Comparison of ENCODE assay signal across 10 cellular contexts in genomic region chr3:194730369-194730768, GRCh38. TPM values are rescaled to one million over a fixed set of nuclear protein-coding genes. Genes with fewer than 3 reads are reported as not detected.
A peak's percentile ranks its signal among the peaks of the same experiment; 100 is the strongest.
DNase-seq lines count a peak whose midpoint lies in the region; ATAC-seq and TF ChIP-seq lines count a peak whose summit lies in the region.
"Had no signal": no experiment of that assay in that cellular context is flagged by ENCODE, and none has a peak within 500 bp of the region (broad histone marks: within the 10 kb centered on the region; RNA-seq: fewer than 3 reads in every experiment).

No MANE protein-coding gene starts in this region.

- no peaks in the 10 kb centered on the region for H3K36me3 Mint-ChIP-seq in activated T-helper 17 cell treated with anti-CD3 and anti-CD28 coated beads, Interleukin-2, amount 50 U/mL, for 72 hours (ENCODE audit: low read depth)

- no peaks in the 10 kb centered on the region for H3K4me1 Mint-ChIP-seq in activated T-helper 17 cell treated with anti-CD3 and anti-CD28 coated beads, Interleukin-2, amount 50 U/mL, for 72 hours

- 71% methylated on average over 10 of the region's 10 CpGs for WGBS in esophagus muscularis mucosa

- ATAC-seq in left cardiac atrium, result peak; percentile 47 to 60
- ATAC-seq in esophagus mucosa, result peak; percentile 95
- no peak for ATAC-seq in GM18861 (IDR thresholded peaks at IDR 0.05; ENCODE audit: unreplicated experiment)
- no peak for ATAC-seq in activated T-helper 17 cell treated with anti-CD3 and anti-CD28 coated beads, Interleukin-2, amount 50 U/mL, for 72 hours (replicated peaks)

- no peak for TF ChIP-seq POLR2A in esophagus muscularis mucosa (IDR thresholded peaks at IDR 0.05; ENCODE audit: low read depth)

- H3K4me3 ChIP-seq in left ventricle myocardium inferior, result no peak overlapping the region
- no peak overlapping the region for H3K4me3 ChIP-seq in esophagus muscularis mucosa

- no peak overlapping the region for H3K27ac Mint-ChIP-seq in activated T-helper 17 cell treated with anti-CD3 and anti-CD28 coated beads, Interleukin-2, amount 50 U/mL, for 72 hours
- H3K27ac Mint-ChIP-seq: activated B cell treated with CpG ODN at 0.5 μM for 24 hours; activated naive CD8-positive, alpha-beta T cell had no signal

- no peak for DNase-seq in left cardiac atrium
- DNase-seq in left ventricle myocardium inferior, result no peak
- DNase-seq in NCI-H748 treated with DMSO at 0.1 percent for 48 hours (lab: John Stamatoyannopoulos, UW), result peak; percentile 87
- DNase-seq in esophagus muscularis mucosa (ENCODE audit: extremely low spot score), result no peak
- no peak for DNase-seq in MV-4-11 (lab: John Stamatoyannopoulos, UW)
- DNase-seq: activated B cell treated with CpG ODN at 0.5 μM for 24 hours had no signal

- no peaks in the 10 kb centered on the region for H3K9me3 Mint-ChIP-seq in activated T-helper 17 cell treated with anti-CD3 and anti-CD28 coated beads, Interleukin-2, amount 50 U/mL, for 72 hours

- TF ChIP-seq CTCF in left ventricle myocardium inferior (IDR thresholded peaks at IDR 0.05; ENCODE audit: borderline replicate concordance) (no peak), esophagus muscularis mucosa (IDR thresholded peaks at IDR 0.05) (no peak)

- H3K4me3 Mint-ChIP-seq in activated T-helper 17 cell treated with anti-CD3 and anti-CD28 coated beads, Interleukin-2, amount 50 U/mL, for 72 hours, result no peak overlapping the region
- H3K4me3 Mint-ChIP-seq: activated B cell treated with CpG ODN at 0.5 μM for 24 hours; activated naive CD8-positive, alpha-beta T cell had no signal

- intact Hi-C loops in left cardiac atrium (cut with DNase I) (no loop called here), left ventricle myocardium inferior (cut with micrococcal nuclease) (no loop called here), esophagus muscularis mucosa (cut with DNase I) (no loop called here)

- H3K27ac ChIP-seq in left ventricle myocardium inferior (replicated peaks) (no peak overlapping the region), esophagus muscularis mucosa (replicated peaks in 1 of 4) (no peak overlapping the region)

- H3K27me3 ChIP-seq in left ventricle myocardium inferior (ENCODE audit: low read depth) (no peaks in the 10 kb centered on the region), esophagus muscularis mucosa (peaks cover 0 to 18% (median 0%) of the 10 kb centered on the region in 4 donors)

- peaks cover 11% of the 10 kb centered on the region for H3K9me3 ChIP-seq in left ventricle myocardium inferior (replicated peaks)
- H3K9me3 ChIP-seq in esophagus muscularis mucosa, result peaks cover 0 to 9% (median 3%) of the 10 kb centered on the region in 4 donors

- peaks cover 3% of the 10 kb centered on the region for H3K36me3 ChIP-seq in left ventricle myocardium inferior
- H3K36me3 ChIP-seq in esophagus muscularis mucosa, result no peaks in the 10 kb centered on the region

- peaks cover 19% of the 10 kb centered on the region for H3K27me3 Mint-ChIP-seq in activated T-helper 17 cell treated with anti-CD3 and anti-CD28 coated beads, Interleukin-2, amount 50 U/mL, for 72 hours

- no peak for TF ChIP-seq EP300 in esophagus muscularis mucosa (IDR thresholded peaks at IDR 0.05)

- no peaks in the 10 kb centered on the region for H3K4me1 ChIP-seq in left ventricle myocardium inferior
- H3K4me1 ChIP-seq in esophagus muscularis mucosa, result no peaks in the 10 kb centered on the region

RNA-seq across cellular contexts. Expression of gene FAM43A, which starts 44.7 kb away (rescaled TPM):
- 10 to 100 TPM; 10.4 to 15.4 TPM for total RNA-seq in left cardiac atrium
- 18.0 TPM for total RNA-seq in left ventricle myocardium inferior
- 23.4 TPM for total RNA-seq in esophagus mucosa
- total RNA-seq in esophagus muscularis mucosa, result 10 to 100 TPM; 24.5 to 42.8 (median 32.5) TPM
- 10 to 100 TPM in 1 of 2 donors, 1 to 10 TPM in 1; 7.1 to 32.6 TPM for total RNA-seq in activated T-helper 17 cell treated with anti-CD3 and anti-CD28 coated beads, Interleukin-2, amount 50 U/mL, for 72 hours

RNA-seq across cellular contexts. Expression of gene LSG1, which starts 58.4 kb away (rescaled TPM):
- 10 to 100 TPM; 19.9 to 22.8 TPM for total RNA-seq in left cardiac atrium
- 23.4 TPM for total RNA-seq in left ventricle myocardium inferior
- total RNA-seq in esophagus mucosa, result 21.6 TPM
- 10 to 100 TPM; 19.9 to 35.0 (median 32.6) TPM for total RNA-seq in esophagus muscularis mucosa
- 10 to 100 TPM; 37.9 to 46.9 TPM for total RNA-seq in activated T-helper 17 cell treated with anti-CD3 and anti-CD28 coated beads, Interleukin-2, amount 50 U/mL, for 72 hours

Comparison
In these comparisons a context has a peak if more than half of its experiments do, and no peak if none do; other contexts are left out.
1. ATAC-seq: peak in left cardiac atrium (2 of 2) and esophagus mucosa (single experiment); none in GM18861 (single experiment) and activated T-helper 17 cell treated with anti-CD3 and anti-CD28 coated beads, Interleukin-2, amount 50 U/mL, for 72 hours (single experiment).